9 cellular contexts compared by ENCODE assay signal in genomic region chr17:28549274-28550132, GRCh38. TPM values are rescaled to one million over a fixed set of nuclear protein-coding genes. Genes with fewer than 3 reads are reported as not detected.
A peak's percentile ranks its signal among the peaks of the same experiment; 100 is the strongest.
DNase-seq lines count a peak whose midpoint lies in the region; ATAC-seq, FAIRE-seq and TF ChIP-seq lines count a peak whose summit lies in the region.
"Had no signal": no experiment of that assay in that cellular context is flagged by ENCODE, and none has a peak within 500 bp of the region (broad histone marks: within the 10 kb centered on the region; RNA-seq: fewer than 3 reads in every experiment).

No MANE protein-coding gene starts in this region.

- no peak overlapping the region for H4K8ac ChIP-seq in H9 (replicated peaks; ENCODE audit: insufficient read length, low read depth, low read length)

- no peaks in the 10 kb centered on the region; the same call in 1 of the 2 replicates for H3K79me2 ChIP-seq in H9 (ENCODE audit: insufficient read depth, low read length)

- in situ Hi-C loops in KBM-7 (cut with MboI; ENCODE audit: low pct_unique_long_range_greater_than_20kb, low sequenced_read_pairs) = loop anchor here (10.0 kb wide), 1 partner anchor 55 kb away; no protein-coding TSS in a partner anchor

- H3K27ac Mint-ChIP-seq in activated T-cell treated with anti-CD3 and anti-CD28 coated beads, Interleukin-2, amount 50 U/mL, for 24 hours = peak overlapping the region; percentile 79
- 0 out of 7 replicates have a peak overlapping the region, but pooled peaks of 1 of the 3 experiments have one; percentile 17 for H3K27ac Mint-ChIP-seq in H9

- H4K20me1 ChIP-seq in H9 (ENCODE audit: control insufficient read depth, insufficient read depth, insufficient read length) = no peaks in the 10 kb centered on the region

- no peak overlapping the region for H3K4me3 ChIP-seq in skin epidermis

- no peak overlapping the region for H3K23ac ChIP-seq in H9 (ENCODE audit: insufficient read length, low read depth, low read length)

- H3K4me1 ChIP-seq in H9 (ENCODE audit: insufficient read depth, low read length) = 0 out of 2 replicates have a peak, but pooled peaks cover under 1% of the 10 kb centered on the region

- WGBS in H9 (ENCODE audit: extremely low coverage, insufficient read length, low lambda C conversion rate) = no CpG with 5 or more reads among the region's 3 CpGs

- no peak for ATAC-seq in HG03457 (IDR thresholded peaks at IDR 0.05; ENCODE audit: unreplicated experiment)
- ATAC-seq in HG02763 (IDR thresholded peaks at IDR 0.05; ENCODE audit: unreplicated experiment) = no peak

- no peak overlapping the region for H3T11ph ChIP-seq in H9 (ENCODE audit: low read length)

- H3K9ac ChIP-seq in H9 (ENCODE audit: extremely low read depth, insufficient read length, low read length) = no peak overlapping the region

- no peak overlapping the region for H3K14ac ChIP-seq in H9 (ENCODE audit: insufficient read depth, low read length)

- H4K5ac ChIP-seq in H9 (ENCODE audit: insufficient read length, low read depth, low read length) = no peak overlapping the region

- no peak overlapping the region for H2BK20ac ChIP-seq in H9 (ENCODE audit: low read depth, low read length, poor library complexity, severe bottlenecking)

- peaks cover 52% of the 10 kb centered on the region for H3K4me1 Mint-ChIP-seq in activated T-cell treated with anti-CD3 and anti-CD28 coated beads, Interleukin-2, amount 50 U/mL, for 24 hours (ENCODE audit: low read depth)
- peaks cover 35 to 60% of the 10 kb centered on the region in 2 experiments for H3K4me1 Mint-ChIP-seq in H9

- peaks cover 5% of the 10 kb centered on the region for H3K23me2 ChIP-seq in H9 (ENCODE audit: insufficient read length, low read depth, low read length, poor library complexity, severe bottlenecking)

- no peak overlapping the region for H2BK15ac ChIP-seq in H9 (ENCODE audit: low read depth, low read length)

- H3K9me3 Mint-ChIP-seq in activated T-cell treated with anti-CD3 and anti-CD28 coated beads, Interleukin-2, amount 50 U/mL, for 24 hours = no peaks in the 10 kb centered on the region
- no peaks in the 10 kb centered on the region for H3K9me3 Mint-ChIP-seq in H9

- no peak overlapping the region for H3K56ac ChIP-seq in H9 (ENCODE audit: insufficient read length, low read depth, low read length)

- no peak for TF ChIP-seq POLR2A in GM12892 (IDR thresholded peaks at IDR 0.05; ENCODE audit: low read depth, low read length)

- no peaks in the 10 kb centered on the region for H3K27me3 ChIP-seq in H9 (ENCODE audit: insufficient read depth, low read length)

- no peaks in the 10 kb centered on the region for H3K9me3 ChIP-seq in H9 (ENCODE audit: control insufficient read depth, low read depth, low read length)

- H3K4ac ChIP-seq in H9 (ENCODE audit: low read depth, low read length) = no peak overlapping the region

- DNase-seq in GM12892 (ENCODE audit: insufficient read length) = no peak
- DNase-seq in KBM-7 = peak; percentile 15
- DNase-seq in activated T-cell treated with anti-CD3 and anti-CD28 coated beads, Interleukin-2, amount 50 U/mL, for 24 hours = peak; percentile 65
- DNase-seq in NCI-H345 (lab: John Stamatoyannopoulos, UW) = no peak
- DNase-seq in H9 = no peak

- H2BK120ac ChIP-seq in H9 (ENCODE audit: low read depth, low read length, poor library complexity, severe bottlenecking) = no peak overlapping the region

- peak overlapping the region; percentile 26 for H3K4me3 Mint-ChIP-seq in activated T-cell treated with anti-CD3 and anti-CD28 coated beads, Interleukin-2, amount 50 U/mL, for 24 hours
- H3K4me3 Mint-ChIP-seq in H9 = no peak overlapping the region

- H2AK5ac ChIP-seq in H9 (ENCODE audit: insufficient read length, low read length) = no peak overlapping the region

- H3K36me3 Mint-ChIP-seq in activated T-cell treated with anti-CD3 and anti-CD28 coated beads, Interleukin-2, amount 50 U/mL, for 24 hours (ENCODE audit: low read depth) = peaks cover 40% of the 10 kb centered on the region
- H3K36me3 Mint-ChIP-seq in H9 (ENCODE audit: insufficient read depth in 1 of 3, low read depth in 3 of 3) = peaks cover 9 to 18% (median 13%) of the 10 kb centered on the region in 3 experiments; a peak in 6 of 7 replicates

- no peak for TF ChIP-seq CTCF in H9 (conservative IDR thresholded peaks at IDR 0.05)

- H2BK5ac ChIP-seq in H9 (ENCODE audit: insufficient read length, low read length) = no peak overlapping the region

- H3K79me1 ChIP-seq in H9 (ENCODE audit: insufficient read depth, low read depth, low read length, poor library complexity, severe bottlenecking) = no peaks in the 10 kb centered on the region

- peak; percentile 94 for FAIRE-seq in GM12892 (lab: Jason Lieb, UNC)
- FAIRE-seq: TTC549 had no signal

- H4K91ac ChIP-seq in H9 (ENCODE audit: insufficient read length, low read depth, low read length) = no peak overlapping the region

- no peak overlapping the region for H3K4me2 ChIP-seq in H9 (ENCODE audit: insufficient read depth, insufficient read length, low read length)

- H2BK12ac ChIP-seq in H9 (ENCODE audit: insufficient read length, low read depth, low read length) = no peak overlapping the region

- no peaks in the 10 kb centered on the region for H3K27me3 Mint-ChIP-seq in activated T-cell treated with anti-CD3 and anti-CD28 coated beads, Interleukin-2, amount 50 U/mL, for 24 hours
- H3K27me3 Mint-ChIP-seq in H9 (ENCODE audit: low read depth) = peaks cover 4% of the 10 kb centered on the region

- H2AFZ ChIP-seq in H9 (ENCODE audit: low read length) = no peak overlapping the region

- peak overlapping the region in 13 of 21 experiments; percentile 2 to 74 (median 28) for H3K27ac ChIP-seq in skin epidermis
- H3K27ac ChIP-seq in H9 (ENCODE audit: insufficient read length, low read depth, low read length) = no peak overlapping the region

- H3K18ac ChIP-seq in H9 (ENCODE audit: insufficient read length, low read depth, low read length) = no peak overlapping the region

RNA-seq across cellular contexts. Expression of gene UNC119, which starts 2.9 kb away (rescaled TPM):
- polyA plus RNA-seq in GM12892 (2012; ENCODE audit: missing spikeins) = 66.8 TPM
- 36.9 and 38.3 TPM in 2 replicates for total RNA-seq in H9 (2021)

RNA-seq across cellular contexts. Expression of gene PIGS, which starts 21.8 kb away (rescaled TPM):
- 56.2 TPM for polyA plus RNA-seq in GM12892 (2012; ENCODE audit: missing spikeins)
- total RNA-seq in H9 (2021) = 40.3 and 45.8 TPM in 2 replicates

RNA-seq across cellular contexts. Expression of gene ALDOC, which starts 27.2 kb away (rescaled TPM):
- polyA plus RNA-seq in GM12892 (2012; ENCODE audit: missing spikeins) = 296 TPM
- 53.2 and 58.0 TPM in 2 replicates for total RNA-seq in H9 (2021)

RNA-seq across cellular contexts. Expression of gene FOXN1, which starts 43.4 kb away (rescaled TPM):
- not detected for polyA plus RNA-seq in GM12892 (2012; ENCODE audit: missing spikeins)
- total RNA-seq in H9 (2021) = not detected in 2 replicates

RNA-seq across cellular contexts. Expression of gene SPAG5, which starts 49.3 kb away (rescaled TPM):
- 54.7 TPM for polyA plus RNA-seq in GM12892 (2012; ENCODE audit: missing spikeins)
- 114 and 122 TPM in 2 replicates for total RNA-seq in H9 (2021)

Comparison
In these comparisons a context has a peak if more than half of its experiments do, and no peak if none do; other contexts are left out.
1. DNase-seq: peak in KBM-7 (single experiment) and activated T-cell treated with anti-CD3 and anti-CD28 coated beads, Interleukin-2, amount 50 U/mL, for 24 hours (single experiment); none in GM12892 (single experiment), NCI-H345 (single experiment) and H9 (single experiment).